In the genomic region with DNA sequence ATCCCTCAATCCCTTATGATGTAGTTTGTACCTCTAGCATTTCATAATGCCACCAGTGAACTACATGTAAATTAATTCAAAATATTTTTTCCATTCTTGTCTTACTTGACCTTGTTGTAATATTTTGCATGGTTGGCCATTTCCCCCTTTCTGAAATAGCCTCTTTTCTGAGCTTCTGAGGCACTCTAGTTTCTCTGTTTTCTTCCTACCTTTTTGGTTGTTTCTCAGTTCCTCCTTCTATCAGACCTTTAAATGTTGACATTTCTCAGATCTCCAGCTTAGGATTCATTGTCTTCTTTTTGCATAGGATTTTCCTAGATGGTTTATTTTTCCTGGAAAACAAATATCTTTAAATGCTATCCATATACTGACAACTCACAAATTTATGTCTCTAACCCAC, we compare ENCODE assay signal across 19 cellular contexts. TPM values are rescaled to one million over a fixed set of nuclear protein-coding genes. Genes with fewer than 3 reads are reported as not detected.
DNase-seq lines count a peak whose midpoint lies in the region; ATAC-seq and TF ChIP-seq lines count a peak whose summit lies in the region.
"Had no signal": no experiment of that assay in that cellular context is flagged by ENCODE, and none has a peak within 500 bp of the region (broad histone marks: within the 10 kb centered on the region; RNA-seq: fewer than 3 reads in every experiment).

No MANE protein-coding gene starts in this region.

- no peaks in the 10 kb centered on the region for H3K27me3 ChIP-seq in colonic mucosa

- no peak overlapping the region for H3K27ac ChIP-seq in colonic mucosa
- H3K27ac ChIP-seq: KMS-11 had no signal

- no peak overlapping the region for H3K4me3 ChIP-seq in colonic mucosa
- H3K4me3 ChIP-seq: mucosa of descending colon had no signal

- no peak overlapping the region for H3K9ac ChIP-seq in colonic mucosa (ENCODE audit: low read depth in 2 of 2, low read length in 2 of 2)
- H3K9ac ChIP-seq: KMS-11, SK-N-SH had no signal

- ATAC-seq in GM18508 (IDR thresholded peaks at IDR 0.05; ENCODE audit: insufficient read depth, unreplicated experiment) (peak; percentile 41), GM19467 (IDR thresholded peaks at IDR 0.05; ENCODE audit: unreplicated experiment) (peak; percentile 50), HG02623 (IDR thresholded peaks at IDR 0.05; ENCODE audit: unreplicated experiment) (peak; percentile 75), HG03439 (IDR thresholded peaks at IDR 0.05; ENCODE audit: unreplicated experiment) (peak; percentile 48)
- ATAC-seq: left cardiac atrium, mucosa of descending colon had no signal

- intact Hi-C loops in colonic mucosa (cut with DNase I): no loop called here

- TF ChIP-seq CTCF in colonic mucosa (IDR thresholded peaks at IDR 0.05): no peak

- DNase-seq in SW480 (ENCODE audit: low spot score): no peak
- no peak for DNase-seq in NCI-H2107 (lab: John Stamatoyannopoulos, UW)
- no peak for DNase-seq in NCI-H2081 treated with DMSO at 0.1 percent for 48 hours (lab: John Stamatoyannopoulos, UW)
- DNase-seq in colonic mucosa: no peak
- DNase-seq: activated CD4-positive, alpha-beta memory T cell treated with anti-CD3 and anti-CD28 coated beads for 36 hours; activated T-cell treated with anti-CD3 and anti-CD28 coated beads, Interleukin-2, amount 50 U/mL, for 48 hours; COR-L47; GDM1; left cardiac atrium; mucosa of descending colon; NCI-H446; occipital lobe; SK-N-SH; stimulated activated naive CD4-positive, alpha-beta T cell had no signal

- H3K4me1 ChIP-seq in colonic mucosa: no peaks in the 10 kb centered on the region

- no peaks in the 10 kb centered on the region for H3K36me3 ChIP-seq in colonic mucosa

- no peaks in the 10 kb centered on the region for H3K9me3 ChIP-seq in colonic mucosa
- H3K9me3 ChIP-seq: mucosa of descending colon, SK-N-SH had no signal

RNA-seq across cellular contexts. Expression of gene RMST, which starts 9.8 kb away (rescaled TPM):
- under 1 TPM; 0.13 to 0.44 TPM for total RNA-seq in colonic mucosa
- total RNA-seq: activated CD4-positive, alpha-beta memory T cell treated with anti-CD3 and anti-CD28 coated beads for 36 hours had no signal
